ENCODE assay signal across 1 cellular context in genomic region chr20:35146299-35146921, GRCh38.
TF ChIP-seq lines count a peak whose summit lies in the region.

No MANE protein-coding gene starts in this region.

TF ChIP-seq in K562, 482 proteins besides CTCF, POLR2A, EP300 and RAD21:
- no peak for TF ChIP-seq ZNF431 (CRISPR knock-in tag; IDR thresholded peaks at IDR 0.05)
- TF ChIP-seq ARID4B (CRISPR knock-in tag; IDR thresholded peaks at IDR 0.05), result peak; percentile 60; the same call in 1 of the 2 replicates
- TF ChIP-seq RBM25 (IDR thresholded peaks at IDR 0.05; ENCODE audit: low read depth, low read length, severe bottlenecking), result no peak
- 0 out of 4 replicates have a peak, but pooled peaks of 1 of the 2 experiments have one; percentile 22 for TF ChIP-seq SIN3A (IDR thresholded peaks at IDR 0.05; ENCODE audit: borderline replicate concordance in 2 of 2, control insufficient read depth in 1 of 2, low read depth in 2 of 2, low read length in 2 of 2)
- TF ChIP-seq KAT7 (CRISPR knock-in tag; IDR thresholded peaks at IDR 0.05; ENCODE audit: borderline replicate concordance), result 0 out of 2 replicates have a peak, but pooled peaks have one; percentile 1
- TF ChIP-seq ZFX (CRISPR knock-in tag; IDR thresholded peaks at IDR 0.05), result no peak
- no peak for TF ChIP-seq ESRRA (IDR thresholded peaks at IDR 0.05; ENCODE audit: borderline replicate concordance, low read depth)
- peak in 1 of 2 experiments; percentile 46; a peak in 1 of 4 replicates for TF ChIP-seq FOXA3 (CRISPR knock-in tag; conservative IDR thresholded peaks at IDR 0.05 in 1 of 2, IDR thresholded peaks at IDR 0.05 in 1 of 2)
- TF ChIP-seq PRDM10 (IDR thresholded peaks at IDR 0.05; ENCODE audit: partially characterized antibody), result peak; percentile 33
- TF ChIP-seq TEAD1 (CRISPR knock-in tag; IDR thresholded peaks at IDR 0.05), result peak in 1 of 2 experiments; percentile 60; a peak in 1 of 4 replicates
- TF ChIP-seq POLR2AphosphoS2 (IDR thresholded peaks at IDR 0.05; ENCODE audit: low read length), result no peak
- no peak for TF ChIP-seq MCM3 (IDR thresholded peaks at IDR 0.05)
- no peak for TF ChIP-seq ZFPM2 (CRISPR knock-in tag; IDR thresholded peaks at IDR 0.05)
- TF ChIP-seq COPS2 (conservative IDR thresholded peaks at IDR 0.05), result no peak
- TF ChIP-seq MAFF (IDR thresholded peaks at IDR 0.05; ENCODE audit: low read length), result no peak
- no peak for TF ChIP-seq E2F8 (IDR thresholded peaks at IDR 0.05; ENCODE audit: low read depth, partially characterized antibody)
- TF ChIP-seq TFAP4 (CRISPR knock-in tag; IDR thresholded peaks at IDR 0.05; ENCODE audit: borderline replicate concordance), result peak; percentile 80
